1 cellular context compared by ENCODE assay signal in genomic region chr2:168890006-168890782, GRCh38.
TF ChIP-seq lines count a peak whose summit lies in the region.

A gene with protein sequence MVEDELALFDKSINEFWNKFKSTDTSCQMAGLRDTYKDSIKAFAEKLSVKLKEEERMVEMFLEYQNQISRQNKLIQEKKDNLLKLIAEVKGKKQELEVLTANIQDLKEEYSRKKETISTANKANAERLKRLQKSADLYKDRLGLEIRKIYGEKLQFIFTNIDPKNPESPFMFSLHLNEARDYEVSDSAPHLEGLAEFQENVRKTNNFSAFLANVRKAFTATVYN (minus strand): TSS chr2:168890430. CDS start chr2:168889519, 911 bp downstream.

TF ChIP-seq in GM23338, 12 proteins besides CTCF, POLR2A, EP300 and RAD21 (continued from another document):
- no peak for TF ChIP-seq EZH2 (IDR thresholded peaks at IDR 0.05; ENCODE audit: low read depth, unreplicated experiment)
- TF ChIP-seq STAT1 (IDR thresholded peaks at IDR 0.05; ENCODE audit: unreplicated experiment): no peak
- TF ChIP-seq REST (IDR thresholded peaks at IDR 0.05; ENCODE audit: unreplicated experiment): no peak
- no peak for TF ChIP-seq NANOG (IDR thresholded peaks at IDR 0.05; ENCODE audit: borderline replicate concordance)
- peak; percentile 25; the same call in 1 of the 2 replicates for TF ChIP-seq CREB1 (CRISPR knock-in tag; IDR thresholded peaks at IDR 0.05; ENCODE audit: low read depth)
- TF ChIP-seq POLR2AphosphoS5 (IDR thresholded peaks at IDR 0.05; ENCODE audit: low read depth): peak; percentile 89
- no peak for TF ChIP-seq ZNF114 (CRISPR knock-in tag; IDR thresholded peaks at IDR 0.05)
- no peak for TF ChIP-seq EZH2phosphoT487 (IDR thresholded peaks at IDR 0.05; ENCODE audit: unreplicated experiment)
- TF ChIP-seq ZNF331 (CRISPR knock-in tag; IDR thresholded peaks at IDR 0.05; ENCODE audit: low read depth): no peak
- TF ChIP-seq ETS1 (IDR thresholded peaks at IDR 0.05): peak; percentile 88
